32 cellular contexts compared by ENCODE assay signal in genomic region chr12:9960613-9961012, GRCh38. TPM values are rescaled to one million over a fixed set of nuclear protein-coding genes. Genes with fewer than 3 reads are reported as not detected.
DNase-seq lines count a peak whose midpoint lies in the region; ATAC-seq, FAIRE-seq and TF ChIP-seq lines count a peak whose summit lies in the region.
"Had no signal": no experiment of that assay in that cellular context is flagged by ENCODE, and none has a peak within 500 bp of the region (broad histone marks: within the 10 kb centered on the region; RNA-seq: fewer than 3 reads in every experiment).

No MANE protein-coding gene starts in this region.

- H3K4me1 ChIP-seq in BLaER1 treated with 17β-estradiol and CSF1 and Interleukin-3, amounts not matched to agents 10 nM and 100 nM = peaks cover 14 to 84% (median 28%) of the 10 kb centered on the region in 10 experiments
- H3K4me1 ChIP-seq in ovary (ENCODE audit: insufficient read depth) = no peaks in the 10 kb centered on the region
- H3K4me1 ChIP-seq: gastrocnemius medialis, right atrium auricular region, upper lobe of right lung had no signal

- peak overlapping the region in 4 of 11 experiments; percentile 1 to 64 (median 54); a peak in 7 of 22 replicates for H3K9ac ChIP-seq in BLaER1 treated with 17β-estradiol and CSF1 and Interleukin-3, amounts not matched to agents 10 nM and 100 nM

- TF ChIP-seq CTCF in activated CD8-positive, alpha-beta T cell treated with anti-CD3 and anti-CD28 coated beads for 36 hours (IDR thresholded peaks at IDR 0.05) = no peak
- TF ChIP-seq CTCF in ovary (IDR thresholded peaks at IDR 0.05) = no peak

- H3K27ac Mint-ChIP-seq in activated CD8-positive, alpha-beta T cell treated with anti-CD3 and anti-CD28 coated beads for 36 hours = peak overlapping the region; percentile 18
- H3K27ac Mint-ChIP-seq: T-cell had no signal

- no peaks in the 10 kb centered on the region for H3K36me3 Mint-ChIP-seq in activated CD8-positive, alpha-beta T cell treated with anti-CD3 and anti-CD28 coated beads for 36 hours (ENCODE audit: low read depth)
- H3K36me3 Mint-ChIP-seq: T-cell had no signal

- H3K4me2 ChIP-seq in BLaER1 treated with 17β-estradiol and CSF1 and Interleukin-3, amounts not matched to agents 10 nM and 100 nM = peak overlapping the region in 6 of 11 experiments; percentile 33 to 80 (median 64); a peak in 12 of 22 replicates
- H3K4me2 ChIP-seq: hepatocyte had no signal

- POLR2A ChIA-PET in activated CD8-positive, alpha-beta T cell treated with anti-CD3 and anti-CD28 coated beads for 36 hours (lab: Charles Lee) = no interaction called here

- TF ChIP-seq EP300 in ovary (IDR thresholded peaks at IDR 0.05) = no peak

- no peaks in the 10 kb centered on the region for H4K20me1 ChIP-seq in BLaER1 treated with 17β-estradiol and CSF1 and Interleukin-3, amounts not matched to agents 10 nM and 100 nM

- peak; percentile 15 for ATAC-seq in HG03159 (IDR thresholded peaks at IDR 0.05; ENCODE audit: unreplicated experiment)
- no peak for ATAC-seq in activated CD8-positive, alpha-beta T cell treated with anti-CD3 and anti-CD28 coated beads for 36 hours
- ATAC-seq: gastrocnemius medialis, HCT116, T-cell, upper lobe of right lung had no signal

- H3K27me3 Mint-ChIP-seq in activated CD8-positive, alpha-beta T cell treated with anti-CD3 and anti-CD28 coated beads for 36 hours = no peaks in the 10 kb centered on the region
- H3K27me3 Mint-ChIP-seq: central memory CD8-positive, alpha-beta T cell; T-cell had no signal

- no peak overlapping the region for H3K4me3 Mint-ChIP-seq in activated CD8-positive, alpha-beta T cell treated with anti-CD3 and anti-CD28 coated beads for 36 hours
- H3K4me3 Mint-ChIP-seq: central memory CD8-positive, alpha-beta T cell; neural crest cell; T-cell had no signal

- no peaks in the 10 kb centered on the region for H3K27me3 ChIP-seq in BLaER1 treated with 17β-estradiol and CSF1 and Interleukin-3, amounts not matched to agents 10 nM and 100 nM
- no peaks in the 10 kb centered on the region for H3K27me3 ChIP-seq in ovary
- H3K27me3 ChIP-seq: gastrocnemius medialis, hepatocyte, right atrium auricular region, upper lobe of right lung had no signal

- no peaks in the 10 kb centered on the region for H3K9me3 ChIP-seq in BLaER1 treated with 17β-estradiol and CSF1 and Interleukin-3, amounts not matched to agents 10 nM and 100 nM (replicated peaks in 1 of 11)
- H3K9me3 ChIP-seq in ovary = no peaks in the 10 kb centered on the region
- H3K9me3 ChIP-seq: gastrocnemius medialis, right atrium auricular region, upper lobe of right lung had no signal

- H3K36me3 ChIP-seq in BLaER1 treated with 17β-estradiol and CSF1 and Interleukin-3, amounts not matched to agents 10 nM and 100 nM = no peaks in the 10 kb centered on the region
- no peaks in the 10 kb centered on the region for H3K36me3 ChIP-seq in ovary
- H3K36me3 ChIP-seq: gastrocnemius medialis, right atrium auricular region, upper lobe of right lung had no signal

- no peaks in the 10 kb centered on the region for H3K9me3 Mint-ChIP-seq in activated CD8-positive, alpha-beta T cell treated with anti-CD3 and anti-CD28 coated beads for 36 hours
- H3K9me3 Mint-ChIP-seq: central memory CD8-positive, alpha-beta T cell; neural crest cell; T-cell had no signal

- peaks cover 27% of the 10 kb centered on the region for H3K4me1 Mint-ChIP-seq in activated CD8-positive, alpha-beta T cell treated with anti-CD3 and anti-CD28 coated beads for 36 hours (ENCODE audit: low read depth)
- H3K4me1 Mint-ChIP-seq: neural crest cell had no signal

- CTCF ChIA-PET in activated CD8-positive, alpha-beta T cell treated with anti-CD3 and anti-CD28 coated beads for 36 hours (lab: Charles Lee) = no interaction called here

- no peak overlapping the region for H3K4me3 ChIP-seq in BLaER1 treated with 17β-estradiol and CSF1 and Interleukin-3, amounts not matched to agents 10 nM and 100 nM
- H3K4me3 ChIP-seq in ovary = no peak overlapping the region
- H3K4me3 ChIP-seq: gastrocnemius medialis, hepatocyte, right atrium auricular region, upper lobe of right lung had no signal

- DNase-seq in GM18507 (ENCODE audit: extremely low spot score, insufficient read length, low read depth) (no peak), ovary (no peak), NCI-H446 treated with DMSO at 0.1 percent for 48 hours (lab: John Stamatoyannopoulos, UW) (no peak)
- DNase-seq in activated CD8-positive, alpha-beta T cell treated with anti-CD3 and anti-CD28 coated beads for 36 hours = no peak
- no peak for DNase-seq in stimulated activated CD4-positive, alpha-beta T cell treated with anti-CD3 and anti-CD28 coated beads, Interleukin-1b, Interleukin-23, amount 100 ng/mL, for 48 hours
- no peak for DNase-seq in stimulated activated CD4-positive, alpha-beta T cell treated with anti-CD3 and anti-CD28 coated beads, Interleukin-12 subunit alpha, Interleukin-12 subunit beta, amount 100 ng/mL, for 4 hours
- DNase-seq: ACHN; activated CD4-positive, alpha-beta T cell treated with anti-CD3 and anti-CD28 coated beads for 1 hour; activated T-cell treated with anti-CD3 and anti-CD28 coated beads for 4 hours; gastrocnemius medialis; Kasumi-1; NCI-H1092; NCI-H187; NCI-H2171; NCI-H510A treated with DMSO at 0.1 percent for 48 hours; stimulated activated CD4-positive, alpha-beta T cell treated with anti-CD3 and anti-CD28 coated beads, Interleukin-4, amount 100 ng/mL, for 1 hour; substantia nigra; T-cell; upper lobe of right lung had no signal

- intact Hi-C loops in activated CD8-positive, alpha-beta T cell treated with anti-CD3 and anti-CD28 coated beads for 36 hours (cut with micrococcal nuclease) = no loop called here
- intact Hi-C loops in ovary (cut with DNase I) = no loop called here

- peak overlapping the region in 6 of 11 experiments; percentile 26 to 84 (median 62); a peak in 11 of 22 replicates for H3K27ac ChIP-seq in BLaER1 treated with 17β-estradiol and CSF1 and Interleukin-3, amounts not matched to agents 10 nM and 100 nM
- H3K27ac ChIP-seq in ovary = no peak overlapping the region
- H3K27ac ChIP-seq: gastrocnemius medialis, hepatocyte, right atrium auricular region, upper lobe of right lung had no signal

- WGBS in ovary, 3 donors = 73 to 78% (median 75%) methylated on average over 6 of the region's 6 CpGs

- TF ChIP-seq POLR2A in ovary (IDR thresholded peaks at IDR 0.05) = no peak

- FAIRE-seq in GM18507 (lab: Jason Lieb, UNC) = peak; percentile 5
- FAIRE-seq: TTC549 had no signal

RNA-seq across cellular contexts. Expression of gene CLEC12A, which starts 10.6 kb away (rescaled TPM):
- under 1 TPM; 0.47 TPM for total RNA-seq in activated CD8-positive, alpha-beta T cell treated with anti-CD3 and anti-CD28 coated beads for 36 hours
- total RNA-seq in ovary = 1 to 10 TPM in 1 of 7 donors, under 1 TPM in 2, not detected in 4; 0.46 to 1.8 (median 1.00) TPM
- polyA plus RNA-seq in ovary = under 1 TPM; 0.63 to 0.97 TPM
- total RNA-seq: dermis microvascular lymphatic vessel endothelial cell, mammary epithelial cell, neural crest cell, RPMI7951, SK-MEL-5 had no signal
- polyA plus RNA-seq: BJ, mammary epithelial cell had no signal

RNA-seq across cellular contexts. Expression of gene CLEC2A, which starts 28.4 kb away (rescaled TPM):
- not detected for total RNA-seq in activated CD8-positive, alpha-beta T cell treated with anti-CD3 and anti-CD28 coated beads for 36 hours
- not detected for total RNA-seq in ovary
- not detected for polyA plus RNA-seq in ovary
- total RNA-seq: dermis microvascular lymphatic vessel endothelial cell, gastrocnemius medialis, hepatocyte, mammary epithelial cell, neural crest cell, right atrium auricular region, RPMI7951, SK-MEL-5, T-cell, upper lobe of right lung had no signal
- polyA plus RNA-seq: BJ, hepatocyte, mammary epithelial cell had no signal

RNA-seq across cellular contexts. Expression of gene CLEC1B, which starts 38.3 kb away (rescaled TPM):
- not detected for total RNA-seq in activated CD8-positive, alpha-beta T cell treated with anti-CD3 and anti-CD28 coated beads for 36 hours
- under 1 TPM in 1 of 7 donors, not detected in 6; 0.26 TPM for total RNA-seq in ovary
- under 1 TPM; 0.06 to 0.47 TPM for polyA plus RNA-seq in ovary
- total RNA-seq: dermis microvascular lymphatic vessel endothelial cell, mammary epithelial cell, neural crest cell, right atrium auricular region, RPMI7951, SK-MEL-5, upper lobe of right lung had no signal
- polyA plus RNA-seq: BJ, mammary epithelial cell had no signal

RNA-seq across cellular contexts. Expression of gene CLEC12B, which starts 49.8 kb away (rescaled TPM):
- not detected for total RNA-seq in activated CD8-positive, alpha-beta T cell treated with anti-CD3 and anti-CD28 coated beads for 36 hours
- not detected for total RNA-seq in ovary
- polyA plus RNA-seq in ovary = under 1 TPM in 1 of 2 donors, not detected in 1; 0.05 TPM
- total RNA-seq: dermis microvascular lymphatic vessel endothelial cell, gastrocnemius medialis, hepatocyte, mammary epithelial cell, neural crest cell, right atrium auricular region, RPMI7951, T-cell had no signal
- polyA plus RNA-seq: BJ, hepatocyte, mammary epithelial cell had no signal

Comparison
In these comparisons a context has a peak if more than half of its experiments do, and no peak if none do; other contexts are left out.
1. H3K27ac ChIP-seq: peak in BLaER1 treated with 17β-estradiol and CSF1 and Interleukin-3, amounts not matched to agents 10 nM and 100 nM (6 of 11); none in ovary (0 of 2).